In the genomic region with DNA sequence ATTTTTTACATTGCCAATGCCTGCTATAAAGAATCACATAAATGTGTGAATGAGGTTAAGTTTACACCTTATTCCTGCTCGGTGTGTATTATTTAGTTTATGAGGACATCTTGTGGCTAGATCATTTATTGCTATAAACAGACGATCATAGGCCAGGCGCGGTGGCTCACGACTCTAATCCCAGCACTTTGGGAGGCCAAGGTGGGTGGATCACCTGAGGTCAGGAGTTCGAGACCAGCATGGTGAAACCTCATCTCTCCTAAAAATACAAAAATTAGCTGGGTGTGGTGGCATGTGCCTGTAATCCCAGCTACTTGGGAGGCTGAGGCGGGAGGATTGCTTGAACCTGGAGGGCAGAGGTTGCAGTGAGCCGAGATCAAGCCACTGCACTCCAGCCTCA, we compare ENCODE assay signal across 8 cellular contexts. TPM values are rescaled to one million over a fixed set of nuclear protein-coding genes. Genes with fewer than 3 reads are reported as not detected.
A peak's percentile ranks its signal among the peaks of the same experiment; 100 is the strongest.
DNase-seq lines count a peak whose midpoint lies in the region; ATAC-seq and TF ChIP-seq lines count a peak whose summit lies in the region.
"Not testable (repeated sequence)": the region's sequence is repeated elsewhere in the genome, so short reads cannot be mapped to it uniquely, and the experiment has no call there.

No MANE protein-coding gene starts in this region.

- peak; percentile 54 for DNase-seq in DMS53 treated with DMSO at 0.1 percent for 48 hours (lab: John Stamatoyannopoulos, UW; ENCODE audit: unreplicated experiment)
- DNase-seq in HCT116 (ENCODE audit: low read depth, low spot score), result peak; percentile 28
- DNase-seq in NCI-H1092 treated with DMSO at 0.1 percent for 48 hours (lab: John Stamatoyannopoulos, UW), result peak; percentile 43
- DNase-seq in SHP77 (lab: John Stamatoyannopoulos, UW), result peak; percentile 19 to 32
- DNase-seq in activated gamma-delta T cell treated with Interleukin-2 at 50 U/mL for 16 hours, result peak; percentile 12
- DNase-seq in fibroblast of pulmonary artery (ENCODE audit: low read depth), result peak; percentile 59
- peak in 9 of 10 donors; percentile 10 to 68 (median 27) for DNase-seq in naive thymus-derived CD8-positive, alpha-beta T cell
- not testable (repeated sequence) for DNase-seq in suprapubic skin (ENCODE audit: low spot score in 2 of 2)

- not testable (repeated sequence) for TF ChIP-seq POLR2A in HCT116 (IDR thresholded peaks at IDR 0.05; ENCODE audit: borderline replicate concordance, extremely low read depth, insufficient read depth, insufficient read length); suprapubic skin (IDR thresholded peaks at IDR 0.05)

- intact Hi-C loops in HCT116 (cut with micrococcal nuclease), result loop anchor here (1.0 kb wide), 4 partner anchors 114 to 412 kb away; no protein-coding TSS in a partner anchor

- peak; percentile 83 for TF ChIP-seq RAD21 in HCT116 (IDR thresholded peaks at IDR 0.05; ENCODE audit: low read depth)

- H2AFZ ChIP-seq in HCT116 (ENCODE audit: low read depth, low read length, poor library complexity, severe bottlenecking), result not testable (repeated sequence)

- not testable (repeated sequence) for H3K27me3 ChIP-seq in HCT116 (ENCODE audit: insufficient read depth, low read length); suprapubic skin

- not testable (repeated sequence) for H3K27ac ChIP-seq in HCT116 (ENCODE audit: low read depth, low read length); suprapubic skin

- H3K4me1 Mint-ChIP-seq in naive thymus-derived CD8-positive, alpha-beta T cell, result peaks cover 13 to 26% (median 22%) of the 10 kb centered on the region in 4 donors

- H3K27me3 Mint-ChIP-seq in naive thymus-derived CD8-positive, alpha-beta T cell, result not testable (repeated sequence)

- not testable (repeated sequence) for H3K79me2 ChIP-seq in HCT116 (ENCODE audit: insufficient read depth, low read length)

- H3K4me2 ChIP-seq in HCT116 (ENCODE audit: low read length), result not testable (repeated sequence)

- peak overlapping the region in 7 of 10 donors; percentile 1 to 68 (median 24) for H3K27ac Mint-ChIP-seq in naive thymus-derived CD8-positive, alpha-beta T cell

- not testable (repeated sequence) for BruUV-seq in HCT116 (replicated peaks; lab: Mats Ljungman, UMichigan)

- CTCF ChIA-PET in HCT116 (lab: Charles Lee), result not testable (repeated sequence)

- H3K36me3 ChIP-seq in HCT116 (ENCODE audit: control insufficient read depth in 1 of 2, insufficient read depth in 2 of 2, low read length in 2 of 2); suprapubic skin: not testable (repeated sequence)

- not testable (repeated sequence) for H3K9me3 Mint-ChIP-seq in naive thymus-derived CD8-positive, alpha-beta T cell

- not testable (repeated sequence) for TF ChIP-seq EP300 in suprapubic skin (IDR thresholded peaks at IDR 0.05)

- RAD21 ChIA-PET in HCT116 (lab: Charles Lee; ENCODE audit: low non-redundant PET in 1 of 2, low total read pairs in 2 of 2, uncharacterized antibody in 2 of 2, unreplicated experiment in 2 of 2), result interaction anchor here in 1 of 2 experiments (1.3 kb wide), 1 partner anchor 114 kb away, joined by 3 read pairs; no protein-coding TSS in a partner anchor

- not testable (repeated sequence) for H3K4me3 Mint-ChIP-seq in naive thymus-derived CD8-positive, alpha-beta T cell

- not testable (repeated sequence) for H3K9me2 ChIP-seq in HCT116 (ENCODE audit: insufficient read depth)

- POLR2A ChIA-PET in HCT116 (lab: Charles Lee); naive thymus-derived CD8-positive, alpha-beta T cell (lab: Charles Lee): not testable (repeated sequence)

- not testable (repeated sequence) for H3K4me3 ChIP-seq in HCT116 (replicated peaks in 1 of 2; ENCODE audit: low read depth in 1 of 2, low read length in 2 of 2); fibroblast of pulmonary artery (replicated peaks; ENCODE audit: low read depth, low read length); suprapubic skin

- H3K4me1 ChIP-seq in HCT116 (ENCODE audit: control insufficient read depth in 1 of 2, insufficient read depth in 2 of 2, low read length in 2 of 2); suprapubic skin: not testable (repeated sequence)

- peak; percentile 95 for ATAC-seq in HCT116
- ATAC-seq in naive thymus-derived CD8-positive, alpha-beta T cell, result peak; percentile 84 to 88

- peaks cover 0 to 20% (median 0%) of the 10 kb centered on the region in 3 donors for H3K36me3 Mint-ChIP-seq in naive thymus-derived CD8-positive, alpha-beta T cell

- H3K9me3 ChIP-seq in HCT116 (ENCODE audit: control insufficient read depth in 1 of 2, insufficient read depth in 1 of 2, low read depth in 1 of 2, low read length in 2 of 2); suprapubic skin: not testable (repeated sequence)

- TF ChIP-seq CTCF in HCT116 (IDR thresholded peaks at IDR 0.05 in 2 of 3, conservative IDR thresholded peaks at IDR 0.05 in 1 of 3; ENCODE audit: borderline replicate concordance in 1 of 3, insufficient read depth in 1 of 3, low read depth in 2 of 3, low read length in 2 of 3) (peak in 2 of 3 experiments; percentile 55 to 77; a peak in 4 of 6 replicates), fibroblast of pulmonary artery (IDR thresholded peaks at IDR 0.05; ENCODE audit: low read length, missing control alignments) (peak; percentile 34), suprapubic skin (IDR thresholded peaks at IDR 0.05) (peak; percentile 31 to 35)

- not testable (repeated sequence) for H3K9ac ChIP-seq in HCT116 (ENCODE audit: low read length)

- WGBS in suprapubic skin, result 29% methylated on average over 8 of the region's 8 CpGs

- H4K20me1 ChIP-seq in HCT116 (ENCODE audit: insufficient read depth), result not testable (repeated sequence)

RNA-seq across cellular contexts. Expression of a gene that starts 23.3 kb away (rescaled TPM):
- 103 TPM for total RNA-seq in HCT116 (2021; ENCODE audit: unreplicated experiment)
- 42.4 and 56.8 TPM in 2 replicates for polyA plus RNA-seq in HCT116 (2012)
- 100 to 1,000 TPM; 188 to 190 TPM for total RNA-seq in naive thymus-derived CD8-positive, alpha-beta T cell
- polyA plus RNA-seq in naive thymus-derived CD8-positive, alpha-beta T cell, result 100 to 1,000 TPM in 2 of 3 donors, 10 to 100 TPM in 1; 81.5 to 126 (median 101) TPM
- total RNA-seq in suprapubic skin, result 10 to 100 TPM; 36.5 to 69.2 (median 55.5) TPM

RNA-seq across cellular contexts. Expression of a gene that starts 28.8 kb away (rescaled TPM):
- total RNA-seq in HCT116 (2021; ENCODE audit: unreplicated experiment), result 33.5 TPM
- 15.6 and 20.5 TPM in 2 replicates for polyA plus RNA-seq in HCT116 (2012)
- 10 to 100 TPM; 10.8 to 11.0 TPM for total RNA-seq in naive thymus-derived CD8-positive, alpha-beta T cell
- polyA plus RNA-seq in naive thymus-derived CD8-positive, alpha-beta T cell, result 10 to 100 TPM; 16.5 to 19.0 (median 16.5) TPM
- total RNA-seq in suprapubic skin, result 10 to 100 TPM in 2 of 4 donors, 1 to 10 TPM in 2; 4.8 to 14.7 (median 10.9) TPM

RNA-seq across cellular contexts. Expression of a gene that starts 28.9 kb away (rescaled TPM):
- total RNA-seq in HCT116 (2021; ENCODE audit: unreplicated experiment) (30.2 TPM), suprapubic skin (10 to 100 TPM; 15.3 to 26.2 (median 23.8) TPM)
- polyA plus RNA-seq in HCT116 (2012), result 15.0 and 17.1 TPM in 2 replicates
- 10 to 100 TPM; 74.7 to 76.6 TPM for total RNA-seq in naive thymus-derived CD8-positive, alpha-beta T cell
- 10 to 100 TPM; 37.9 to 49.1 (median 44.5) TPM for polyA plus RNA-seq in naive thymus-derived CD8-positive, alpha-beta T cell

RNA-seq across cellular contexts. Expression of a gene that starts 49.6 kb away (rescaled TPM):
- total RNA-seq in HCT116 (2021; ENCODE audit: unreplicated experiment) (0.49 TPM), suprapubic skin (1 to 10 TPM in 2 of 4 donors, under 1 TPM in 2; 0.55 to 1.9 (median 0.92) TPM)
- 0.25 and 0.33 TPM in 2 replicates for polyA plus RNA-seq in HCT116 (2012)
- total RNA-seq in naive thymus-derived CD8-positive, alpha-beta T cell, result not detected
- under 1 TPM in 2 of 3 donors, not detected in 1; 0.07 TPM for polyA plus RNA-seq in naive thymus-derived CD8-positive, alpha-beta T cell
